Comparison of ENCODE assay signal across 8 cellular contexts in genomic region chr12:47079894-47080724, GRCh38. TPM values are rescaled to one million over a fixed set of nuclear protein-coding genes. Genes with fewer than 3 reads are reported as not detected.
DNase-seq lines count a peak whose midpoint lies in the region; FAIRE-seq and TF ChIP-seq lines count a peak whose summit lies in the region.

AMIGO2 (minus strand) TSS chr12:47079959; CDS start chr12:47079002, 957 bp downstream.

- H4K20me1 ChIP-seq in DOHH2 (ENCODE audit: control insufficient read depth, insufficient read depth, low read depth, low read length) = no peaks in the 10 kb centered on the region
- no peaks in the 10 kb centered on the region for H4K20me1 ChIP-seq in PC-9 (ENCODE audit: insufficient read depth)

- H3K9me2 ChIP-seq in DOHH2 (replicated peaks; ENCODE audit: control insufficient read depth, low read length) = no peaks in the 10 kb centered on the region
- no peaks in the 10 kb centered on the region for H3K9me2 ChIP-seq in PC-9 (ENCODE audit: insufficient read depth)

- H3K4me3 ChIP-seq in DOHH2 (ENCODE audit: low read length) (peak within 1 kb of the TSS; percentile 77), PC-9 (peak within 1 kb of the TSS; percentile 96), neutrophil (ENCODE audit: low read depth in 1 of 2, low read length in 1 of 2) (peak within 1 kb of the TSS; percentile 57 to 58)

- TF ChIP-seq CTCF in DOHH2 (IDR thresholded peaks at IDR 0.05; ENCODE audit: low read depth, low read length, poor library complexity, severe bottlenecking) (no peak), PC-9 (conservative IDR thresholded peaks at IDR 0.05) (no peak), neutrophil (IDR thresholded peaks at IDR 0.05) (no peak)

- intact Hi-C loops in PC-9 (cut with micrococcal nuclease; ENCODE audit: unreplicated experiment) = loop anchor here (1.0 to 5.0 kb wide), 6 partner anchors 15 to 1088 kb away; partner anchors contain the start of genes SCAF11 and SLC38A1

- no peak within 1 kb of the TSS for H3K27ac ChIP-seq in DOHH2 (ENCODE audit: low read depth, low read length)
- H3K27ac ChIP-seq in PC-9 = peak within 1 kb of the TSS; percentile 98
- no peak within 1 kb of the TSS for H3K27ac ChIP-seq in neutrophil

- H3K4me2 ChIP-seq in DOHH2 (ENCODE audit: low read length) = peak within 1 kb of the TSS; percentile 90
- H3K4me2 ChIP-seq in PC-9 = peak within 1 kb of the TSS; percentile 96

- H3K27me3 ChIP-seq in DOHH2 (ENCODE audit: control insufficient read depth, low read length) (peaks cover 42% of the 10 kb centered on the region), PC-9 (ENCODE audit: insufficient read depth, low read depth) (no peaks in the 10 kb centered on the region), neutrophil (peaks cover 87% of the 10 kb centered on the region)

- DNase-seq in HEK293T (ENCODE audit: extremely low spot score) (peak; percentile 35), PC-9 (peak; percentile 61 to 71), glomerular visceral epithelial cell (ENCODE audit: extremely low spot score) (peak; percentile 86), urothelium cell line (ENCODE audit: low spot score) (peak; percentile 70), foreskin melanocyte (no peak)
- DNase-seq in activated naive CD4-positive, alpha-beta T cell (lab: John Stamatoyannopoulos, UW) = peak in 3 of 4 experiments; percentile 9 to 20 (median 9)

- FAIRE-seq in urothelium cell line (lab: Jason Lieb, UNC) = no peak

- H3F3A ChIP-seq in DOHH2 (ENCODE audit: control insufficient read depth, insufficient read depth) (peaks cover 9% of the 10 kb centered on the region; the same call in 1 of the 2 replicates), PC-9 (ENCODE audit: insufficient read depth, low read depth) (peaks cover 45% of the 10 kb centered on the region)

- CTCF ChIA-PET in HEK293T (lab: Yijun Ruan, JAX) (interaction anchor here (0.6 to 1.1 kb wide), 4 partner anchors 9 to 1109 kb away, joined by 3 to 4 read pairs (median 3); no protein-coding TSS in a partner anchor), PC-9 (lab: Charles Lee) (interaction anchor here (0.5 to 1.3 kb wide), 5 partner anchors 46 to 227 kb away, joined by 3 to 5 read pairs (median 5); no protein-coding TSS in a partner anchor)

- POLR2A ChIA-PET in HEK293T (lab: Yijun Ruan, JAX) (interaction anchor here (1.3 kb wide), 1 partner anchor 12 kb away, joined by 7 read pairs; no protein-coding TSS in a partner anchor), PC-9 (lab: Charles Lee; ENCODE audit: unreplicated experiment) (interaction anchor here (0.6 to 1.2 kb wide), 3 partner anchors 46 to 193 kb away, joined by 3 to 7 read pairs (median 3); no protein-coding TSS in a partner anchor)

- H3K79me2 ChIP-seq in DOHH2 (ENCODE audit: control insufficient read depth, low read length) = no peaks in the 10 kb centered on the region
- H3K79me2 ChIP-seq in PC-9 (ENCODE audit: low read depth) = peaks cover 73% of the 10 kb centered on the region

- no peaks in the 10 kb centered on the region for H3K9me3 ChIP-seq in DOHH2 (ENCODE audit: control insufficient read depth, insufficient read depth, low read length)
- no peaks in the 10 kb centered on the region for H3K9me3 ChIP-seq in PC-9 (ENCODE audit: insufficient read depth, low read depth)
- H3K9me3 ChIP-seq in neutrophil = no peaks in the 10 kb centered on the region

- no TSS peak for BruUV-seq in PC-9 (replicated peaks; lab: Mats Ljungman, UMichigan)

- H3K36me3 ChIP-seq in DOHH2 (ENCODE audit: control insufficient read depth, low read length) (no peaks in the 10 kb centered on the region), PC-9 (ENCODE audit: low read depth) (peaks cover 31% of the 10 kb centered on the region), neutrophil (no peaks in the 10 kb centered on the region)

- peak within 1 kb of the TSS; percentile 83 for H2AFZ ChIP-seq in PC-9

- H3K4me1 ChIP-seq in DOHH2 (ENCODE audit: control insufficient read depth, low read length) (peaks cover 32% of the 10 kb centered on the region), PC-9 (replicated peaks; ENCODE audit: insufficient read depth) (peaks cover 54% of the 10 kb centered on the region), neutrophil (ENCODE audit: control insufficient read depth in 1 of 2, insufficient read depth in 1 of 2, low read depth in 1 of 2, low read length in 1 of 2) (peaks cover 30 to 34% of the 10 kb centered on the region in 2 experiments)

TF ChIP-seq in HEK293T, 16 proteins besides CTCF, POLR2A, EP300 and RAD21:
- TF ChIP-seq FOXM1 (IDR thresholded peaks at IDR 0.05; ENCODE audit: borderline replicate concordance) = 0 out of 2 replicates have a peak, but pooled peaks have one; percentile 38
- TF ChIP-seq BHLHE40 (IDR thresholded peaks at IDR 0.05; ENCODE audit: borderline replicate concordance) = no peak
TF ChIP-seq in HEK293T: peak in this region for 1.

RNA-seq across cellular contexts. Expression of gene AMIGO2, which starts in this region (rescaled TPM):
- total RNA-seq in PC-9 (2021) = 41.9 and 46.3 TPM in 2 replicates
